Comparison of ENCODE assay signal across 17 cellular contexts in the genomic region with DNA sequence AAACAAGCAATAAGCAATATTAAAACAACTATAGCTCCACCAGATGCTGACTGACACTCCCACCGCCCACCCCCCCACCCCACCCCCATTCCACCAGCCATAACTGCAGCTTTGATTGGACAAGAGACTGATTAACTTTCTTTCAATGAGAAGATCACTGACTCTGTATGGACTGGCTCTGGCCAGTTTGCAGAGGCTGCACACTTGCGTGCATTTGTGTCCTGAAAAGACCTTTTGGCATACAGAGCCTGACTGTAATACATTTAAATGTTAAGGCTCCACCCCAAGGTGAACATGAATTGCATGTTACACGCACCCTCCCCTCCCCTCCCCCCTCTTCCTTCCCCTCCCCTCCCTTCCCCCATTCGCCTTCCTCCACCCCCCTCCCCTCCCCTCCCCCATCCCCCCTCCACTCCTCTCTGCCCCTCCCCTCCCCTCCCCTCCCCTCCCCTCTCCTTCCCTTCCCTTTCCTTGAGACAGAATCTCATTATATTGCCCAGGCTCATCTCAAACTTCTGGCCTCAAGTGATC. TPM values are rescaled to one million over a fixed set of nuclear protein-coding genes. Genes with fewer than 3 reads are reported as not detected.
DNase-seq lines count a peak whose midpoint lies in the region; ATAC-seq, FAIRE-seq and TF ChIP-seq lines count a peak whose summit lies in the region.
"Had no signal": no experiment of that assay in that cellular context is flagged by ENCODE, and none has a peak within 500 bp of the region (broad histone marks: within the 10 kb centered on the region; RNA-seq: fewer than 3 reads in every experiment).

No MANE protein-coding gene starts in this region.

- peaks cover 62% of the 10 kb centered on the region for H3K4me1 Mint-ChIP-seq in activated T-helper 1 cell treated with anti-CD3 and anti-CD28 coated beads, Interleukin-12 subunit alpha, Interleukin-12 subunit beta, Interleukin-2, Interleukin-4 antibody, amounts not matched to agents 30 ng/mL and 10 ng/mL and 1 ng/mL, durations not matched to agents 14 hours and 24 hours and 36 hours (ENCODE audit: low read depth)
- peaks cover 66 to 90% (median 76%) of the 10 kb centered on the region in 7 donors for H3K4me1 Mint-ChIP-seq in naive thymus-derived CD4-positive, alpha-beta T cell

- no peaks in the 10 kb centered on the region for H3K9me3 ChIP-seq in naive thymus-derived CD4-positive, alpha-beta T cell (ENCODE audit: control insufficient read depth in 2 of 3, low read length in 3 of 3)
- peaks cover 0 to under 1% of the 10 kb centered on the region in 2 donors for H3K9me3 ChIP-seq in left lung

- peaks cover 19% of the 10 kb centered on the region for H3K9me3 Mint-ChIP-seq in activated T-helper 1 cell treated with anti-CD3 and anti-CD28 coated beads, Interleukin-12 subunit alpha, Interleukin-12 subunit beta, Interleukin-2, Interleukin-4 antibody, amounts not matched to agents 30 ng/mL and 10 ng/mL and 1 ng/mL, durations not matched to agents 14 hours and 24 hours and 36 hours
- peaks cover 0 to 9% (median 0%) of the 10 kb centered on the region in 11 donors for H3K9me3 Mint-ChIP-seq in naive thymus-derived CD4-positive, alpha-beta T cell

- no peak overlapping the region for H3K4me3 ChIP-seq in H7 (ENCODE audit: insufficient read depth, low read depth, low read length)
- H3K4me3 ChIP-seq in naive thymus-derived CD4-positive, alpha-beta T cell (ENCODE audit: low read length) = no peak overlapping the region
- no peak overlapping the region for H3K4me3 ChIP-seq in left lung
- H3K4me3 ChIP-seq: left ventricle myocardium inferior, mucosa of descending colon had no signal

- peak overlapping the region; percentile 75 for H3K27ac Mint-ChIP-seq in activated T-helper 1 cell treated with anti-CD3 and anti-CD28 coated beads, Interleukin-12 subunit alpha, Interleukin-12 subunit beta, Interleukin-2, Interleukin-4 antibody, amounts not matched to agents 30 ng/mL and 10 ng/mL and 1 ng/mL, durations not matched to agents 14 hours and 24 hours and 36 hours
- H3K27ac Mint-ChIP-seq in naive thymus-derived CD4-positive, alpha-beta T cell = peak overlapping the region; percentile 70 to 89 (median 81)

- ATAC-seq in naive thymus-derived CD4-positive, alpha-beta T cell = no peak
- ATAC-seq in left lung = no peak
- ATAC-seq: mucosa of descending colon had no signal

- H3K36me3 Mint-ChIP-seq in activated T-helper 1 cell treated with anti-CD3 and anti-CD28 coated beads, Interleukin-12 subunit alpha, Interleukin-12 subunit beta, Interleukin-2, Interleukin-4 antibody, amounts not matched to agents 30 ng/mL and 10 ng/mL and 1 ng/mL, durations not matched to agents 14 hours and 24 hours and 36 hours (ENCODE audit: low read depth) = peaks cover 62% of the 10 kb centered on the region
- H3K36me3 Mint-ChIP-seq in naive thymus-derived CD4-positive, alpha-beta T cell = peaks cover 12 to 62% (median 52%) of the 10 kb centered on the region in 5 donors

- CTCF ChIA-PET in naive thymus-derived CD4-positive, alpha-beta T cell (lab: Charles Lee) = interaction anchor here (0.6 to 0.9 kb wide), 2 partner anchors 29 to 30 kb away, joined by 3 to 4 read pairs; no protein-coding TSS in a partner anchor

- H3K36me3 ChIP-seq in H7 (replicated peaks; ENCODE audit: control insufficient read depth, insufficient read depth, low read length) (no peaks in the 10 kb centered on the region), left lung (peaks cover 0 to 33% of the 10 kb centered on the region in 2 donors)
- H3K36me3 ChIP-seq in naive thymus-derived CD4-positive, alpha-beta T cell (ENCODE audit: control insufficient read depth in 2 of 3, insufficient read depth in 3 of 3, low read length in 3 of 3) = peaks cover 12 to 49% (median 23%) of the 10 kb centered on the region in 3 experiments
- H3K36me3 ChIP-seq: left ventricle myocardium inferior had no signal

- H3K4me1 ChIP-seq in naive thymus-derived CD4-positive, alpha-beta T cell (ENCODE audit: control insufficient read depth in 2 of 2, insufficient read depth in 2 of 2, low read length in 2 of 2) = peaks cover 68 to 72% of the 10 kb centered on the region in 2 donors
- H3K4me1 ChIP-seq in left lung = peaks cover 0 to 59% of the 10 kb centered on the region in 2 donors

- H3K27me3 ChIP-seq in H7 (ENCODE audit: control insufficient read depth, insufficient read depth, low read length) = no peaks in the 10 kb centered on the region
- H3K27me3 ChIP-seq in naive thymus-derived CD4-positive, alpha-beta T cell (ENCODE audit: control insufficient read depth in 2 of 2, insufficient read depth in 2 of 2, low read length in 2 of 2) = no peaks in the 10 kb centered on the region
- no peaks in the 10 kb centered on the region for H3K27me3 ChIP-seq in left lung

- peak overlapping the region; percentile 67 for H3K27ac ChIP-seq in naive thymus-derived CD4-positive, alpha-beta T cell (ENCODE audit: low read depth, low read length)
- no peak overlapping the region for H3K27ac ChIP-seq in left lung
- H3K27ac ChIP-seq: left ventricle myocardium inferior had no signal

- DNase-seq in NCI-H82 (lab: John Stamatoyannopoulos, UW) (peak; percentile 8), NCI-H82 treated with DMSO at 0.1 percent for 48 hours (lab: John Stamatoyannopoulos, UW; ENCODE audit: unreplicated experiment) (no peak), H7 (peak; percentile 56), D721Med (ENCODE audit: insufficient read length, low spot score) (no peak), OCI-M2 (lab: John Stamatoyannopoulos, UW; ENCODE audit: unreplicated experiment) (no peak), left lung (no peak)
- no peak for DNase-seq in activated T-helper 1 cell treated with anti-CD3 and anti-CD28 coated beads, Interleukin-12 subunit alpha, Interleukin-12 subunit beta, Interleukin-2, Interleukin-4 antibody, amounts not matched to agents 30 ng/mL and 10 ng/mL and 1 ng/mL, durations not matched to agents 14 hours and 24 hours and 36 hours (ENCODE audit: low spot score)
- no peak for DNase-seq in naive thymus-derived CD4-positive, alpha-beta T cell
- DNase-seq: activated CD4-positive, alpha-beta T cell treated with anti-CD3 and anti-CD28 coated beads for 4 hours; amygdala; Karpas-422; left ventricle myocardium inferior; mucosa of descending colon; NCI-H1105; NCI-H510A; nucleus accumbens had no signal

- no peaks in the 10 kb centered on the region for H3K27me3 Mint-ChIP-seq in activated T-helper 1 cell treated with anti-CD3 and anti-CD28 coated beads, Interleukin-12 subunit alpha, Interleukin-12 subunit beta, Interleukin-2, Interleukin-4 antibody, amounts not matched to agents 30 ng/mL and 10 ng/mL and 1 ng/mL, durations not matched to agents 14 hours and 24 hours and 36 hours (ENCODE audit: insufficient read depth)
- H3K27me3 Mint-ChIP-seq in naive thymus-derived CD4-positive, alpha-beta T cell = no peaks in the 10 kb centered on the region

- intact Hi-C loops in activated T-helper 1 cell treated with anti-CD3 and anti-CD28 coated beads, Interleukin-12 subunit alpha, Interleukin-12 subunit beta, Interleukin-2, Interleukin-4 antibody, amounts not matched to agents 30 ng/mL and 10 ng/mL and 1 ng/mL, durations not matched to agents 14 hours and 24 hours and 36 hours (cut with micrococcal nuclease) = no loop called here
- intact Hi-C loops in naive thymus-derived CD4-positive, alpha-beta T cell (cut with micrococcal nuclease) = no loop called here
- intact Hi-C loops in left lung (cut with DNase I) = no loop called here

- POLR2A ChIA-PET in naive thymus-derived CD4-positive, alpha-beta T cell (lab: Charles Lee) = interaction anchor here (0.6 to 3.5 kb wide), 7 partner anchors 9 to 96 kb away, joined by 3 to 50 read pairs (median 4); no protein-coding TSS in a partner anchor

- no peak for FAIRE-seq in D721Med (lab: Jason Lieb, UNC)
- FAIRE-seq: G401.6 had no signal

- TF ChIP-seq CTCF in D721Med (IDR thresholded peaks at IDR 0.05; ENCODE audit: insufficient read depth, missing control alignments) (no peak), left lung (IDR thresholded peaks at IDR 0.05) (no peak)

- H3K4me3 Mint-ChIP-seq in activated T-helper 1 cell treated with anti-CD3 and anti-CD28 coated beads, Interleukin-12 subunit alpha, Interleukin-12 subunit beta, Interleukin-2, Interleukin-4 antibody, amounts not matched to agents 30 ng/mL and 10 ng/mL and 1 ng/mL, durations not matched to agents 14 hours and 24 hours and 36 hours = no peak overlapping the region
- H3K4me3 Mint-ChIP-seq in naive thymus-derived CD4-positive, alpha-beta T cell = peak overlapping the region; percentile 57 to 83 (median 74)

RNA-seq across cellular contexts. Expression of a gene that starts 31.1 kb away (rescaled TPM):
- 1.3 and 2.4 TPM in 2 replicates for total RNA-seq in H7 (2014; rRNA removed; shearing (Covaris generic))
- 43.9 and 44.0 TPM in 2 replicates for total RNA-seq in activated T-helper 1 cell treated with anti-CD3 and anti-CD28 coated beads, Interleukin-12 subunit alpha, Interleukin-12 subunit beta, Interleukin-2, Interleukin-4 antibody, amounts not matched to agents 30 ng/mL and 10 ng/mL and 1 ng/mL, durations not matched to agents 14 hours and 24 hours and 36 hours
- 100 to 1,000 TPM; 141 to 341 (median 193) TPM for total RNA-seq in naive thymus-derived CD4-positive, alpha-beta T cell
- polyA plus RNA-seq in naive thymus-derived CD4-positive, alpha-beta T cell = 100 to 1,000 TPM; 114 to 216 TPM
- total RNA-seq in left lung = 10 to 100 TPM; 17.2 to 29.9 TPM

Comparison
In these comparisons a context has a peak if more than half of its experiments do, and no peak if none do; other contexts are left out.
1. DNase-seq: peak in NCI-H82 (single experiment) and H7 (single experiment); none in NCI-H82 treated with DMSO at 0.1 percent for 48 hours (single experiment), activated T-helper 1 cell treated with anti-CD3 and anti-CD28 coated beads, Interleukin-12 subunit alpha, Interleukin-12 subunit beta, Interleukin-2, Interleukin-4 antibody, amounts not matched to agents 30 ng/mL and 10 ng/mL and 1 ng/mL, durations not matched to agents 14 hours and 24 hours and 36 hours (single experiment), naive thymus-derived CD4-positive, alpha-beta T cell (0 of 9), D721Med (single experiment), OCI-M2 (single experiment) and left lung (0 of 2).